In the genomic region with DNA sequence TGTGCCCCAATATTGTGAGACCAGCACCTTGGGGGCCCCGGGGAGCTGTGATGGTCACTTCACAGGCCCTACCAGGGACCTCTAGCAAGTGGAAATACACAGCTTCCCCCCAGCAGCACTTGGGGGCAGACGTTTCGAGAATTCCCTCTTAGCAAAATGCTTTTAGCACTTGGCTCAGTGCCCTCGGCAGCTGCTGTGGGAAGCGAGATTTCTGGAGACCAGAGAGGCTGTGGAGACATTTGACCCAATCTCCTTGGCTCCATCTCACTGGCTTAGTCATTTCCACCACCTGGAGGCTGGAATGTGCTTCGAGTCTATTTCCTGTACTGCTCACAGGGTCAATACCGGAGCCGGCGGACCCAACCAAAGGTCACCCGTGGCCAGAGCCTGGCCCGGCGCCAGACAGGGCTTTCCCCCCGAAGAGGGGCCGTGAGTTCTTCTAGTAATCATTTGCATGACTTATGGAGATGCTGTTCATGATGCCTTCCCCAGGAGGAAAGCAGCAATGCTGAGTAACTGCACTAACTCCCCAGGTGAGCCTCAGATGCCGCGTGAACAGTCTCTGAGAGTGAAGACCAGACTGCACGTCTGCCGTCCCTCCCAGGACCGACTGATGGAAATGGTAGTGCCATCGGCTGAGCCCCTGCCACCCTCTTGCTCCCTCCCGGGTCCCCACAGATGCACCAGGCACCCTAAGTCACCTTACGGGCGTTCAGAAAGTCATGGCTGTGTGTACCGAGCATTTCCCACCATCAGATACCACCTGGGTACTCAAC, we compare ENCODE assay signal across 7 cellular contexts. TPM values are rescaled to one million over a fixed set of nuclear protein-coding genes. Genes with fewer than 3 reads are reported as not detected.
DNase-seq lines count a peak whose midpoint lies in the region; ATAC-seq, FAIRE-seq and TF ChIP-seq lines count a peak whose summit lies in the region.

No MANE protein-coding gene starts in this region.

- H3K27me3 Mint-ChIP-seq in CD8-positive, alpha-beta T cell (ENCODE audit: low read depth), result peaks cover 24% of the 10 kb centered on the region

- H3K4me1 ChIP-seq in adrenal gland (replicated peaks in 1 of 2), result peaks cover 27 to 32% of the 10 kb centered on the region in 2 donors
- peaks cover 0 to 25% of the 10 kb centered on the region in 2 donors for H3K4me1 ChIP-seq in right atrium auricular region
- peaks cover 5% of the 10 kb centered on the region for H3K4me1 ChIP-seq in smooth muscle cell (ENCODE audit: low read depth)
- H3K4me1 ChIP-seq in CD8-positive, alpha-beta T cell (ENCODE audit: insufficient read depth, low read length), result peaks cover 8% of the 10 kb centered on the region

- POLR2A ChIA-PET in CD8-positive, alpha-beta T cell (lab: Charles Lee), result interaction anchor here (0.8 kb wide), 1 partner anchor 106 kb away, joined by 3 read pairs; no protein-coding TSS in a partner anchor

- H3K27ac Mint-ChIP-seq in CD8-positive, alpha-beta T cell, result no peak overlapping the region

- no peak for TF ChIP-seq POLR2A in adrenal gland (IDR thresholded peaks at IDR 0.05)

- H3K9me3 ChIP-seq in adrenal gland (replicated peaks in 1 of 3), result no peaks in the 10 kb centered on the region
- H3K9me3 ChIP-seq in right atrium auricular region, result no peaks in the 10 kb centered on the region
- no peaks in the 10 kb centered on the region for H3K9me3 ChIP-seq in smooth muscle cell (replicated peaks; ENCODE audit: low read depth)
- no peaks in the 10 kb centered on the region for H3K9me3 ChIP-seq in CD8-positive, alpha-beta T cell (ENCODE audit: low read length)

- H3K27ac ChIP-seq in adrenal gland (peak overlapping the region; percentile 6 to 92 (median 83)), right atrium auricular region (peak overlapping the region; percentile 57 to 63), smooth muscle cell (ENCODE audit: low read depth) (peak overlapping the region; percentile 60)
- H3K27ac ChIP-seq in CD8-positive, alpha-beta T cell (ENCODE audit: low read depth, low read length), result no peak overlapping the region

- no peaks in the 10 kb centered on the region for H4K20me1 ChIP-seq in smooth muscle cell (ENCODE audit: low read depth)

- H3K4me2 ChIP-seq in smooth muscle cell, result no peak overlapping the region

- ATAC-seq in HG03159 (IDR thresholded peaks at IDR 0.05; ENCODE audit: unreplicated experiment), result no peak
- ATAC-seq in CD8-positive, alpha-beta T cell, result no peak

- no peak overlapping the region for H3K4me3 Mint-ChIP-seq in CD8-positive, alpha-beta T cell

- FAIRE-seq in HTR-8/SVneo (lab: Jason Lieb, UNC), result no peak

- no peak overlapping the region for H3K9ac ChIP-seq in smooth muscle cell (ENCODE audit: low read depth)

- intact Hi-C loops in adrenal gland (cut with DNase I), result loop anchor here (5.0 to 10.0 kb wide), 2 partner anchors 44 to 47 kb away; no protein-coding TSS in a partner anchor
- intact Hi-C loops in CD8-positive, alpha-beta T cell (cut with DNase I, micrococcal nuclease), result no loop called here

- no peaks in the 10 kb centered on the region for H3K27me3 ChIP-seq in adrenal gland
- H3K27me3 ChIP-seq in right atrium auricular region, result no peaks in the 10 kb centered on the region
- H3K27me3 ChIP-seq in smooth muscle cell (ENCODE audit: low read depth), result no peaks in the 10 kb centered on the region
- H3K27me3 ChIP-seq in CD8-positive, alpha-beta T cell (ENCODE audit: insufficient read depth, low read length), result peaks cover under 1% of the 10 kb centered on the region

- DNase-seq in HTR-8/SVneo (ENCODE audit: insufficient read length, low spot score), result peak; percentile 86
- DNase-seq in adrenal gland, result peak; percentile 66 to 89 (median 80)
- DNase-seq in right atrium auricular region (ENCODE audit: low spot score), result peak; percentile 82
- no peak for DNase-seq in smooth muscle cell (lab: John Stamatoyannopoulos, UW; ENCODE audit: unreplicated experiment)
- no peak for DNase-seq in activated T-cell treated with anti-CD3 and anti-CD28 coated beads for 4 hours
- no peak for DNase-seq in CD8-positive, alpha-beta T cell

- no peaks in the 10 kb centered on the region for H3K79me2 ChIP-seq in smooth muscle cell (ENCODE audit: low read depth)

- H3K4me3 ChIP-seq in adrenal gland (no peak overlapping the region), right atrium auricular region (no peak overlapping the region), smooth muscle cell (no peak overlapping the region)
- no peak overlapping the region for H3K4me3 ChIP-seq in CD8-positive, alpha-beta T cell (ENCODE audit: low read depth, low read length)

- H2AFZ ChIP-seq in smooth muscle cell (ENCODE audit: low read depth), result no peak overlapping the region

- TF ChIP-seq CTCF in adrenal gland (IDR thresholded peaks at IDR 0.05), result peak in 4 of 6 experiments; percentile 10 to 50 (median 26)
- peak in 1 of 2 donors; percentile 44 for TF ChIP-seq CTCF in right atrium auricular region (IDR thresholded peaks at IDR 0.05)
- TF ChIP-seq CTCF in smooth muscle cell (IDR thresholded peaks at IDR 0.05; ENCODE audit: borderline replicate concordance, insufficient read depth, poor library complexity, severe bottlenecking), result peak; percentile 17
- no peak for TF ChIP-seq CTCF in CD8-positive, alpha-beta T cell (IDR thresholded peaks at IDR 0.05)

- 31 to 50% (median 45%) methylated on average over 12 to 24 of the region's 24 CpGs for whole genome bisulfite sequencing in adrenal gland, 4 donors
- WGBS in smooth muscle cell (ENCODE audit: low lambda C conversion rate), result 70% methylated on average over 24 of the region's 24 CpGs

- CTCF ChIA-PET in CD8-positive, alpha-beta T cell (lab: Charles Lee), result interaction anchor here (0.7 kb wide), 1 partner anchor 150 kb away, joined by 3 read pairs; no protein-coding TSS in a partner anchor

- H3K4me1 Mint-ChIP-seq in CD8-positive, alpha-beta T cell (ENCODE audit: low read depth), result peaks cover 11% of the 10 kb centered on the region

- H3K36me3 ChIP-seq in adrenal gland (replicated peaks in 1 of 2), result no peaks in the 10 kb centered on the region
- H3K36me3 ChIP-seq in right atrium auricular region, result no peaks in the 10 kb centered on the region
- no peaks in the 10 kb centered on the region for H3K36me3 ChIP-seq in smooth muscle cell (ENCODE audit: low read depth)
- H3K36me3 ChIP-seq in CD8-positive, alpha-beta T cell (ENCODE audit: insufficient read depth, low read length), result no peaks in the 10 kb centered on the region

- peaks cover 19% of the 10 kb centered on the region for H3F3A ChIP-seq in smooth muscle cell (ENCODE audit: low read depth)

- H3K9me3 Mint-ChIP-seq in CD8-positive, alpha-beta T cell, result no peaks in the 10 kb centered on the region

- no peaks in the 10 kb centered on the region for H3K36me3 Mint-ChIP-seq in CD8-positive, alpha-beta T cell

RNA-seq across cellular contexts. Expression of a gene that starts 4.4 kb away (rescaled TPM):
- 100 to 1,000 TPM; 233 to 439 (median 302) TPM for total RNA-seq in adrenal gland
- polyA plus RNA-seq in adrenal gland, result 100 to 1,000 TPM; 175 to 284 (median 180) TPM
- 1 to 10 TPM; 8.6 to 9.1 TPM for total RNA-seq in right atrium auricular region
- total RNA-seq in smooth muscle cell, result 6.1 and 6.2 TPM in 2 replicates
- 3.4 and 4.2 TPM in 2 replicates for polyA plus RNA-seq in smooth muscle cell
- total RNA-seq in CD8-positive, alpha-beta T cell, result 1 to 10 TPM; 6.7 to 7.8 TPM

RNA-seq across cellular contexts. Expression of a gene that starts 52.0 kb away (rescaled TPM):
- total RNA-seq in adrenal gland, result 10 to 100 TPM; 11.0 to 39.1 (median 22.5) TPM
- polyA plus RNA-seq in adrenal gland, result 10 to 100 TPM in 1 of 3 donors, 1 to 10 TPM in 2; 6.8 to 10.2 (median 7.6) TPM
- total RNA-seq in right atrium auricular region, result 10 to 100 TPM in 1 of 2 donors, 1 to 10 TPM in 1; 5.5 to 10.3 TPM
- 22.5 and 24.1 TPM in 2 replicates for total RNA-seq in smooth muscle cell
- polyA plus RNA-seq in smooth muscle cell, result 6.2 and 8.4 TPM in 2 replicates
- 100 to 1,000 TPM; 130 to 141 TPM for total RNA-seq in CD8-positive, alpha-beta T cell

Comparison
In these comparisons a context has a peak if more than half of its experiments do, and no peak if none do; other contexts are left out.
1. DNase-seq: peak in HTR-8/SVneo (single experiment), adrenal gland (7 of 7) and right atrium auricular region (single experiment); none in smooth muscle cell (single experiment), activated T-cell treated with anti-CD3 and anti-CD28 coated beads for 4 hours (single experiment) and CD8-positive, alpha-beta T cell (0 of 7).
2. RNA of a gene that starts 4.4 kb away (total RNA-seq): 233 to 439 TPM in adrenal gland; 8.6 to 9.1 TPM in right atrium auricular region, 6.7 to 7.8 TPM in CD8-positive, alpha-beta T cell and 6.1 to 6.2 TPM in smooth muscle cell; every median in the first group is over 10 times any median in the second.
3. intact Hi-C loops: an anchor here in adrenal gland (5.0 to 10.0 kb wide); none called in CD8-positive, alpha-beta T cell.